Comparison of ENCODE assay signal across 13 cellular contexts in the genomic region with DNA sequence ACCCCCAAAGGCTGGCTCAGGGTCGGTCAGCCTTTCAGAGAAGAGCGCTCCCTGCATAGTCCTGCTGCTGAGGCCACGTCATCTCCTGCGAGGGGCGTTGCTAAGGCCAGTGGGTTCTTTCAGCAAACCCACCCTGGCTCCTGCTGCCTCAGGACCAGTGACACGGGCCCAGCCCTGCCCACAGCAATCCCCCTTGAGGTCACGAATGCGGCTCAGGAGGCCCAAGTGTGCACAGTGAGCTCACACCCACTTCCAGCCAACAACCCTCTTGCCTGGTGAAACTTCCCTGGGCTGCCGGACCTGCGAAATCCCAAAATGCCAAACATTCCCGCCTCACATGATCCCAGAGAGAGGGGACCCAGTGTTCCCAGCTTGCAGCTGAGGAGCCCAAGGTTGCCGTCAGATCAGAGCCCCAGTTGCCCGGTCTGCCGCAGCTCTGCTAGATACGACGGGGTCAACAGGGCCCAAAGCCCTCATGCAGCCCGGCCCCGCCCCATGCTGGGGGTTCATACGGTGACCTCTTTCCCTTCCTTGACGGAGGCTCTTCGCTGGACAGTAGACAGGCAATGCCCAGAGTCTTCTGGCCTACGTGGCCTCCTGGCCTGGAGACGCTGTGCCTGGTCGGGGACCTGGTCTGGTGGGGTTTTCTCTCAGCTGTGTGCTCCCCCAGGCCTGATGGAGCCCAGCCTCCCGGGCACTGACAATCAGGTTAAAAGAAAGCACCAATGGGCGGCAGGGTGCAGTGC.
"Had no signal": no experiment of that assay in that cellular context is flagged by ENCODE, and none has a peak within 500 bp of the region (broad histone marks: within the 10 kb centered on the region; RNA-seq: fewer than 3 reads in every experiment).

No MANE protein-coding gene starts in this region.

- H3K4me1 ChIP-seq: thyroid gland had no signal

- H3K9me3 Mint-ChIP-seq: activated T-helper 17 cell treated with anti-CD3 and anti-CD28 coated beads, Interleukin-2, amount 50 U/mL, for 72 hours had no signal

- H3K27ac Mint-ChIP-seq: activated T-helper 17 cell treated with anti-CD3 and anti-CD28 coated beads, Interleukin-2, amount 50 U/mL, for 72 hours; memory B cell; nephron progenitor cell; T-cell had no signal

- H3K27me3 ChIP-seq: thyroid gland had no signal

- ATAC-seq: activated naive CD4-positive, alpha-beta T cell treated with anti-CD3 and anti-CD28 coated beads, Interleukin-2, amount 50 U/mL, for 72 hours; activated T-helper 17 cell treated with anti-CD3 and anti-CD28 coated beads, Interleukin-2, amount 50 U/mL, for 72 hours; T-cell had no signal

- H3K36me3 ChIP-seq: thyroid gland had no signal

- H3K4me1 Mint-ChIP-seq: activated T-helper 17 cell treated with anti-CD3 and anti-CD28 coated beads, Interleukin-2, amount 50 U/mL, for 72 hours; memory B cell; T-cell had no signal

- DNase-seq: activated CD4-positive, alpha-beta T cell treated with anti-CD3 and anti-CD28 coated beads for 1 hour; activated CD4-positive, alpha-beta T cell treated with anti-CD3 and anti-CD28 coated beads, Interleukin-2, amount 50 U/mL, for 48 hours; anterior cingulate cortex; foreskin melanocyte; nephron progenitor cell; stimulated activated CD4-positive, alpha-beta T cell treated with anti-CD3 and anti-CD28 coated beads, Interleukin-4, amount 100 ng/mL, for 24 hours; T-cell; T1000; thyroid gland had no signal

- H3K27ac ChIP-seq: SK-N-MC, thyroid gland had no signal

- H3K4me3 ChIP-seq: SK-N-MC, thyroid gland had no signal

- H3K4me3 Mint-ChIP-seq: activated T-helper 17 cell treated with anti-CD3 and anti-CD28 coated beads, Interleukin-2, amount 50 U/mL, for 72 hours; memory B cell; nephron progenitor cell; T-cell had no signal

- H3K9me3 ChIP-seq: thyroid gland had no signal
